ENCODE assay signal across 7 cellular contexts in the genomic region with DNA sequence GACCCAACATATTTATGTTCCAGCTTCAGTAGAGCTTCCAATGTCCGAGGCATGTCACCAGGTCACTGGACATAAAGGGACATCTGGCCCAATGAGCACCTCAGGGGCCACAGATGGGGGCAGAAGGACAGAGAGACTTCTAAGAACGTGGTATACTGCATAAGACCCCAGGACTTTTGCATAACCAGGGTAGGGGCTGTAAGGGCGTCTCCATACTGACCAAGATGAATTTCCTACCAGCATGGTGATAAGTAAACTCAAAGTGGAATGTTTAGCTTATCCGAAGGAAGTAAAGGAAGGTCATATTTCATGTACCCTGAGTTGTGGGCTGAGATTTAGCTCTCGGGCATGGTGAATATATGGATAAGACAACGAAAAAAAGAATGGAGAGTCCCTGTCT. TPM values are rescaled to one million over a fixed set of nuclear protein-coding genes. Genes with fewer than 3 reads are reported as not detected.
"Had no signal": no experiment of that assay in that cellular context is flagged by ENCODE, and none has a peak within 500 bp of the region (broad histone marks: within the 10 kb centered on the region; RNA-seq: fewer than 3 reads in every experiment).

No MANE protein-coding gene starts in this region.

- FAIRE-seq: HepG2, HTR-8/SVneo, K562 had no signal

- DNase-seq: IMR-90 had no signal

- H3K27ac ChIP-seq: HL-60 had no signal

- H3K4me3 ChIP-seq: K562 had no signal

RNA-seq across cellular contexts. Expression of a gene that starts 17.5 kb away (rescaled TPM):
- polyA plus RNA-seq: IgD-negative memory B cell, K562 had no signal

RNA-seq across cellular contexts. Expression of a gene that starts 38.7 kb away (rescaled TPM):
- total RNA-seq: HT1080, IMR-90, K562 had no signal
- polyA plus RNA-seq: IgD-negative memory B cell, IMR-90, K562 had no signal

RNA-seq across cellular contexts. Expression of a gene that starts 59.7 kb away (rescaled TPM):
- total RNA-seq: IMR-90 had no signal
- polyA plus RNA-seq: IgD-negative memory B cell, IMR-90, K562 had no signal
